14 cellular contexts compared by ENCODE assay signal in the genomic region with DNA sequence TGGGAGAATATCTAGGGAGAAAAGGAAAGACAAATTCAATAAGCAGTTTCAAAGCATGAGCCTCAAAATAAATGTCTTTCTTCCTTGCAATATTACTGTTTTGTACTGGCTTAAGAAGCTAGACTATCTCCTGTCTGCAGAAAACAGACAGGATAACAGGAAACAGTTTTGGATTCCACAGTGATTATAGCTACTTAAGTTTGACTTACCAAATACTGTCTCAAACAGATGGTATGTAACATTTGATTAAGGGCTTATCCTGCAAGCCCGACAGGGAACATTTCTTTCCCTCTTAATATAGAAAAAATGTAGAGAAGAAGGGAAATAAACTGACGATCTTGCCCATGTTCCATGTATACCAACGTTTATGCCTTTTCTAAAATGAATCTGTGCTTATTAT.
DNase-seq lines count a peak whose midpoint lies in the region; ATAC-seq and TF ChIP-seq lines count a peak whose summit lies in the region.
"Had no signal": no experiment of that assay in that cellular context is flagged by ENCODE, and none has a peak within 500 bp of the region (broad histone marks: within the 10 kb centered on the region; RNA-seq: fewer than 3 reads in every experiment).

No MANE protein-coding gene starts in this region.

- DNase-seq in EH (ENCODE audit: low read depth), result peak; percentile 77
- peak; percentile 68 for DNase-seq in fibroblast of peridontal ligament (ENCODE audit: extremely low read depth)
- peak; percentile 23 for DNase-seq in retina
- DNase-seq in NOMO-1 (lab: John Stamatoyannopoulos, UW; ENCODE audit: unreplicated experiment in 2 of 2), result no peak
- DNase-seq in effector CD4-positive, alpha-beta T cell, result no peak
- DNase-seq in 8988T, result no peak
- DNase-seq: activated B cell treated with CpG ODN at 0.5 μM for 24 hours; CD4-positive, alpha-beta memory T cell; gastrocnemius medialis; GOT3; islet precursor cell; KBM-7 had no signal

- ATAC-seq in SK-N-SH treated with all-trans-retinoic acid at 6 μM for 48 hours, result peak; percentile 89
- ATAC-seq: gastrocnemius medialis, Panc1 had no signal

TF ChIP-seq in SK-N-SH treated with all-trans-retinoic acid at 6 μM for 48 hours, 23 proteins besides CTCF, POLR2A, EP300 and RAD21:
- TF ChIP-seq ISL1 (CRISPR knock-in tag; IDR thresholded peaks at IDR 0.05), result peak; percentile 79
- TF ChIP-seq PPARA (CRISPR knock-in tag; IDR thresholded peaks at IDR 0.05; ENCODE audit: borderline replicate concordance), result no peak
- TF ChIP-seq, protein P1, sequence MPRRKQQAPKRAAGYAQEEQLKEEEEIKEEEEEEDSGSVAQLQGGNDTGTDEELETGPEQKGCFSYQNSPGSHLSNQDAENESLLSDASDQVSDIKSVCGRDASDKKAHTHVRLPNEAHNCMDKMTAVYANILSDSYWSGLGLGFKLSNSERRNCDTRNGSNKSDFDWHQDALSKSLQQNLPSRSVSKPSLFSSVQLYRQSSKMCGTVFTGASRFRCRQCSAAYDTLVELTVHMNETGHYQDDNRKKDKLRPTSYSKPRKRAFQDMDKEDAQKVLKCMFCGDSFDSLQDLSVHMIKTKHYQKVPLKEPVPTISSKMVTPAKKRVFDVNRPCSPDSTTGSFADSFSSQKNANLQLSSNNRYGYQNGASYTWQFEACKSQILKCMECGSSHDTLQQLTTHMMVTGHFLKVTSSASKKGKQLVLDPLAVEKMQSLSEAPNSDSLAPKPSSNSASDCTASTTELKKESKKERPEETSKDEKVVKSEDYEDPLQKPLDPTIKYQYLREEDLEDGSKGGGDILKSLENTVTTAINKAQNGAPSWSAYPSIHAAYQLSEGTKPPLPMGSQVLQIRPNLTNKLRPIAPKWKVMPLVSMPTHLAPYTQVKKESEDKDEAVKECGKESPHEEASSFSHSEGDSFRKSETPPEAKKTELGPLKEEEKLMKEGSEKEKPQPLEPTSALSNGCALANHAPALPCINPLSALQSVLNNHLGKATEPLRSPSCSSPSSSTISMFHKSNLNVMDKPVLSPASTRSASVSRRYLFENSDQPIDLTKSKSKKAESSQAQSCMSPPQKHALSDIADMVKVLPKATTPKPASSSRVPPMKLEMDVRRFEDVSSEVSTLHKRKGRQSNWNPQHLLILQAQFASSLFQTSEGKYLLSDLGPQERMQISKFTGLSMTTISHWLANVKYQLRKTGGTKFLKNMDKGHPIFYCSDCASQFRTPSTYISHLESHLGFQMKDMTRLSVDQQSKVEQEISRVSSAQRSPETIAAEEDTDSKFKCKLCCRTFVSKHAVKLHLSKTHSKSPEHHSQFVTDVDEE (CRISPR knock-in tag; IDR thresholded peaks at IDR 0.05), result no peak
- TF ChIP-seq SNAI2 (CRISPR knock-in tag; IDR thresholded peaks at IDR 0.05), result 0 out of 2 replicates have a peak, but pooled peaks have one; percentile 44
TF ChIP-seq in SK-N-SH treated with all-trans-retinoic acid at 6 μM for 48 hours: peak in this region for 2.

Comparison
In these comparisons a context has a peak if more than half of its experiments do, and no peak if none do; other contexts are left out.
1. DNase-seq: peak in EH (single experiment), fibroblast of peridontal ligament (single experiment) and retina (single experiment); none in NOMO-1 (0 of 2), effector CD4-positive, alpha-beta T cell (single experiment) and 8988T (single experiment).